9 cellular contexts compared by ENCODE assay signal in genomic region chr10:32417906-32418547, GRCh38. TPM values are rescaled to one million over a fixed set of nuclear protein-coding genes. Genes with fewer than 3 reads are reported as not detected.
DNase-seq lines count a peak whose midpoint lies in the region; ATAC-seq, FAIRE-seq and TF ChIP-seq lines count a peak whose summit lies in the region.
"Had no signal": no experiment of that assay in that cellular context is flagged by ENCODE, and none has a peak within 500 bp of the region (broad histone marks: within the 10 kb centered on the region; RNA-seq: fewer than 3 reads in every experiment).

No MANE protein-coding gene starts in this region.

- DNase-seq in AG04449 (ENCODE audit: low read depth, low spot score) (peak; percentile 96), NCI-H226 (peak; percentile 17), fibroblast of pulmonary artery (ENCODE audit: low read depth) (peak; percentile 86), occipital lobe (lab: John Stamatoyannopoulos, UW) (peak; percentile 21), urothelium cell line (ENCODE audit: low spot score) (no peak), NCI-H2081 (lab: John Stamatoyannopoulos, UW) (no peak)
- DNase-seq: psoas muscle had no signal

- no peak for TF ChIP-seq CTCF in AG04449 (IDR thresholded peaks at IDR 0.05; ENCODE audit: insufficient read depth, low read length, missing control alignments)
- no peak for TF ChIP-seq CTCF in fibroblast of pulmonary artery (IDR thresholded peaks at IDR 0.05; ENCODE audit: low read length, missing control alignments)

- no peak for ATAC-seq in GM21526 (IDR thresholded peaks at IDR 0.05; ENCODE audit: low FRiP score, unreplicated experiment)
- ATAC-seq in GM21360 (IDR thresholded peaks at IDR 0.05; ENCODE audit: unreplicated experiment) = no peak
- ATAC-seq: psoas muscle had no signal

- POLR2A ChIA-PET in AG04449 (lab: Yijun Ruan, JAX) = no interaction called here

- CTCF ChIA-PET in AG04449 (lab: Yijun Ruan, JAX) = no interaction called here

- no peak overlapping the region for H3K4me3 ChIP-seq in AG04449 (ENCODE audit: low read depth, low read length)
- H3K4me3 ChIP-seq in fibroblast of pulmonary artery (replicated peaks; ENCODE audit: low read depth, low read length) = no peak overlapping the region
- H3K4me3 ChIP-seq: psoas muscle had no signal

- no peak for FAIRE-seq in urothelium cell line (lab: Jason Lieb, UNC)

RNA-seq across cellular contexts. Expression of gene CCDC7, which starts 27.9 kb away (rescaled TPM):
- 146 TPM for total RNA-seq in occipital lobe

Comparison
In these comparisons a context has a peak if more than half of its experiments do, and no peak if none do; other contexts are left out.
1. DNase-seq: peak in AG04449 (single experiment), NCI-H226 (single experiment), fibroblast of pulmonary artery (single experiment) and occipital lobe (single experiment); none in urothelium cell line (single experiment) and NCI-H2081 (0 of 2).